Comparison of ENCODE assay signal across 30 cellular contexts in the genomic region with DNA sequence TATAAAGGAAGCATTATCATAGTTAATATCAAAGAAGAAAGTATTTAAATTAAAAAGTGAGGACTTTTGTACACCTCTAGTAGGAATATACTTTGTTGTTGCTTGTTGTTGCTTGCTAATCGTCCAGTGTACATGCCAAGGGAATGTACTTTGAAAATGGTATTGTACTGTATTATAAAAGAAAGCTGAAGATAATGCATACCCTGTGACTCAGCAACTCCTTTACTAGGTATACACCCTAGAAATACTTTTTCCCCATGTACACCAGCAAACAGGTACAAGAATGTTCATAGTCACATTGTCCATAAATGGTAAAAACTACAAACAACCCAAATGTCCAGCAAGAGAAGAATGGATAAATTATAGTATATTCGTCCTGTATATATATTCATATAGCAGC.
"Had no signal": no experiment of that assay in that cellular context is flagged by ENCODE, and none has a peak within 500 bp of the region (broad histone marks: within the 10 kb centered on the region; RNA-seq: fewer than 3 reads in every experiment).

No MANE protein-coding gene starts in this region.

- H3K4me1 Mint-ChIP-seq: activated CD4-positive, alpha-beta T cell treated with anti-CD3 and anti-CD28 coated beads, Interleukin-2, amount 10 ng/mL, durations not matched to agents 24 days and 14 days; activated naive CD4-positive, alpha-beta T cell treated with anti-CD3 and anti-CD28 coated beads, Interleukin-2, amount 10 ng/mL, durations not matched to agents 7 days and 5 days had no signal

- H3K4me3 ChIP-seq: cardiac muscle cell, colonic mucosa, esophagus squamous epithelium had no signal

- H3K9me3 Mint-ChIP-seq: activated B cell treated with CpG ODN at 0.5 μM for 24 hours; activated CD4-positive, alpha-beta memory T cell treated with anti-CD3 and anti-CD28 coated beads for 36 hours; activated CD4-positive, alpha-beta T cell treated with anti-CD3 and anti-CD28 coated beads, Interleukin-2, amount 10 ng/mL, durations not matched to agents 24 days and 14 days; activated naive CD4-positive, alpha-beta T cell treated with anti-CD3 and anti-CD28 coated beads, Interleukin-2, amount 10 ng/mL, durations not matched to agents 7 days and 5 days; activated naive CD4-positive, alpha-beta T cell treated with anti-CD3 and anti-CD28 coated beads, Interleukin-2, amount 50 U/mL, for 72 hours; activated naive CD8-positive, alpha-beta T cell treated with anti-CD3 and anti-CD28 coated beads, Interleukin-2, amount 10 ng/mL, durations not matched to agents 7 days and 5 days; activated T-helper 1 cell treated with anti-CD3 and anti-CD28 coated beads, Interleukin-12 subunit alpha, Interleukin-12 subunit beta, Interleukin-2, Interleukin-4 antibody, amounts not matched to agents 30 ng/mL and 10 ng/mL and 1 ng/mL, durations not matched to agents 14 hours and 24 hours and 36 hours; T-helper 2 cell treated with Interferon-gamma antibody and Interleukin-4, amounts not matched to agents 5 μg/mL and 100 μg/mL, for 36 hours had no signal

- ATAC-seq: activated CD4-positive, alpha-beta T cell treated with anti-CD3 and anti-CD28 coated beads for 36 hours; activated CD4-positive, CD25-positive, alpha-beta regulatory T cell treated with anti-CD3 and anti-CD28 coated beads, Interleukin-2, amount 50 U/mL, for 24 hours; activated CD8-positive, alpha-beta memory T cell treated with anti-CD3 and anti-CD28 coated beads, Interleukin-2, amount 10 ng/mL, durations not matched to agents 7 days and 5 days; activated CD8-positive, alpha-beta T cell treated with anti-CD3 and anti-CD28 coated beads, Interleukin-2, amount 10 ng/mL, durations not matched to agents 7 days and 5 days; activated naive CD4-positive, alpha-beta T cell treated with anti-CD3 and anti-CD28 coated beads, Interleukin-2, amount 50 U/mL, for 72 hours; T-helper 17 cell had no signal

- H3K27ac Mint-ChIP-seq: activated B cell treated with CpG ODN at 0.5 μM for 24 hours; activated CD4-positive, alpha-beta memory T cell treated with anti-CD3 and anti-CD28 coated beads for 36 hours; activated CD4-positive, alpha-beta T cell treated with anti-CD3 and anti-CD28 coated beads for 36 hours; activated CD4-positive, alpha-beta T cell treated with anti-CD3 and anti-CD28 coated beads, Interleukin-2, amount 10 ng/mL, durations not matched to agents 24 days and 14 days; activated CD8-positive, alpha-beta memory T cell treated with anti-CD3 and anti-CD28 coated beads, Interleukin-2, amount 10 ng/mL, durations not matched to agents 7 days and 5 days; activated CD8-positive, alpha-beta T cell treated with anti-CD3 and anti-CD28 coated beads, Interleukin-2, amount 10 ng/mL, durations not matched to agents 7 days and 5 days; activated naive CD4-positive, alpha-beta T cell treated with anti-CD3 and anti-CD28 coated beads, Interleukin-2, amount 10 ng/mL, durations not matched to agents 7 days and 5 days; activated naive CD4-positive, alpha-beta T cell treated with anti-CD3 and anti-CD28 coated beads, Interleukin-2, amount 50 U/mL, for 72 hours; activated naive CD8-positive, alpha-beta T cell treated with anti-CD3 and anti-CD28 coated beads, Interleukin-2, amount 10 ng/mL, durations not matched to agents 7 days and 5 days; activated T-helper 1 cell treated with anti-CD3 and anti-CD28 coated beads, Interleukin-12 subunit alpha, Interleukin-12 subunit beta, Interleukin-2, Interleukin-4 antibody, amounts not matched to agents 30 ng/mL and 10 ng/mL and 1 ng/mL, durations not matched to agents 14 hours and 24 hours and 36 hours; T-helper 2 cell treated with Interferon-gamma antibody and Interleukin-4, amounts not matched to agents 5 μg/mL and 100 μg/mL, for 36 hours had no signal

- H3K36me3 ChIP-seq: brain microvascular endothelial cell, cardiac muscle cell, colonic mucosa, WERI-Rb-1 had no signal

- H3K27me3 Mint-ChIP-seq: activated B cell treated with CpG ODN at 0.5 μM for 24 hours; activated CD4-positive, alpha-beta memory T cell treated with anti-CD3 and anti-CD28 coated beads for 36 hours; activated CD4-positive, alpha-beta T cell treated with anti-CD3 and anti-CD28 coated beads for 36 hours; activated CD4-positive, alpha-beta T cell treated with anti-CD3 and anti-CD28 coated beads, Interleukin-2, amount 10 ng/mL, durations not matched to agents 24 days and 14 days; activated CD8-positive, alpha-beta memory T cell treated with anti-CD3 and anti-CD28 coated beads, Interleukin-2, amount 10 ng/mL, durations not matched to agents 7 days and 5 days; activated naive CD4-positive, alpha-beta T cell treated with anti-CD3 and anti-CD28 coated beads, Interleukin-2, amount 10 ng/mL, durations not matched to agents 7 days and 5 days; activated naive CD8-positive, alpha-beta T cell treated with anti-CD3 and anti-CD28 coated beads, Interleukin-2, amount 10 ng/mL, durations not matched to agents 7 days and 5 days; T-helper 17 cell had no signal

- H3K4me1 ChIP-seq: colonic mucosa had no signal

- H3K27me3 ChIP-seq: brain microvascular endothelial cell, cardiac muscle cell, colonic mucosa, esophagus squamous epithelium had no signal

- H3K4me3 Mint-ChIP-seq: activated B cell treated with CpG ODN at 0.5 μM for 24 hours; activated CD4-positive, alpha-beta memory T cell treated with anti-CD3 and anti-CD28 coated beads for 36 hours; activated CD4-positive, alpha-beta T cell treated with anti-CD3 and anti-CD28 coated beads for 36 hours; activated CD4-positive, alpha-beta T cell treated with anti-CD3 and anti-CD28 coated beads, Interleukin-2, amount 10 ng/mL, durations not matched to agents 24 days and 14 days; activated CD8-positive, alpha-beta memory T cell treated with anti-CD3 and anti-CD28 coated beads, Interleukin-2, amount 10 ng/mL, durations not matched to agents 7 days and 5 days; activated CD8-positive, alpha-beta T cell treated with anti-CD3 and anti-CD28 coated beads, Interleukin-2, amount 10 ng/mL, durations not matched to agents 7 days and 5 days; activated naive CD4-positive, alpha-beta T cell treated with anti-CD3 and anti-CD28 coated beads, Interleukin-2, amount 10 ng/mL, durations not matched to agents 7 days and 5 days; activated naive CD8-positive, alpha-beta T cell treated with anti-CD3 and anti-CD28 coated beads, Interleukin-2, amount 10 ng/mL, durations not matched to agents 7 days and 5 days; activated T-helper 1 cell treated with anti-CD3 and anti-CD28 coated beads, Interleukin-12 subunit alpha, Interleukin-12 subunit beta, Interleukin-2, Interleukin-4 antibody, amounts not matched to agents 30 ng/mL and 10 ng/mL and 1 ng/mL, durations not matched to agents 14 hours and 24 hours and 36 hours; T-helper 17 cell; T-helper 2 cell treated with Interferon-gamma antibody and Interleukin-4, amounts not matched to agents 5 μg/mL and 100 μg/mL, for 36 hours had no signal

- H3K9me3 ChIP-seq: colonic mucosa, esophagus squamous epithelium had no signal

- H3K36me3 Mint-ChIP-seq: activated naive CD4-positive, alpha-beta T cell treated with anti-CD3 and anti-CD28 coated beads, Interleukin-2, amount 50 U/mL, for 72 hours had no signal

- H3K27ac ChIP-seq: brain microvascular endothelial cell, cardiac muscle cell, colonic mucosa, WERI-Rb-1 had no signal

- DNase-seq: activated B cell treated with CpG ODN at 0.5 μM for 24 hours; activated CD4-positive, alpha-beta memory T cell treated with anti-CD3 and anti-CD28 coated beads for 36 hours; activated CD4-positive, alpha-beta T cell treated with anti-CD3 and anti-CD28 coated beads for 36 hours; activated CD4-positive, alpha-beta T cell treated with anti-CD3 and anti-CD28 coated beads, Interleukin-2, amount 10 ng/mL, durations not matched to agents 24 days and 14 days; activated CD8-positive, alpha-beta memory T cell treated with anti-CD3 and anti-CD28 coated beads, Interleukin-2, amount 10 ng/mL, durations not matched to agents 7 days and 5 days; activated CD8-positive, alpha-beta memory T cell treated with anti-CD3 and anti-CD28 coated beads, Interleukin-2, amount 50 U/mL, for 4 hours; activated CD8-positive, alpha-beta T cell treated with anti-CD3 and anti-CD28 coated beads, Interleukin-2, amount 10 ng/mL, durations not matched to agents 7 days and 5 days; activated gamma-delta T cell; activated naive CD4-positive, alpha-beta T cell; activated naive CD4-positive, alpha-beta T cell treated with anti-CD3 and anti-CD28 coated beads, Interleukin-2, amount 10 ng/mL, durations not matched to agents 7 days and 5 days; activated naive CD8-positive, alpha-beta T cell treated with anti-CD3 and anti-CD28 coated beads, Interleukin-2, amount 10 ng/mL, durations not matched to agents 7 days and 5 days; activated T-cell treated with anti-CD3 and anti-CD28 coated beads, Interleukin-2, amount 50 U/mL, for 1 hour; activated T-cell treated with anti-CD3 and anti-CD28 coated beads, Interleukin-2, amount 50 U/mL, for 48 hours; anterior cingulate cortex; brain microvascular endothelial cell; central memory CD4-positive, alpha-beta T cell; cerebellar nuclear complex; colonic mucosa; effector CD8-positive, alpha-beta T cell; esophagus squamous epithelium; head of caudate nucleus; T-helper 1 cell; T-helper 17 cell; T1000; WERI-Rb-1 had no signal
